Comparison of ENCODE assay signal across 8 cellular contexts in genomic region chr18:58863539-58864145, GRCh38. TPM values are rescaled to one million over a fixed set of nuclear protein-coding genes. Genes with fewer than 3 reads are reported as not detected.
DNase-seq lines count a peak whose midpoint lies in the region; ATAC-seq, FAIRE-seq and TF ChIP-seq lines count a peak whose summit lies in the region.

No MANE protein-coding gene starts in this region.

- no peak overlapping the region for H3K27ac Mint-ChIP-seq in activated CD8-positive, alpha-beta T cell treated with anti-CD3 and anti-CD28 coated beads for 36 hours
- peak overlapping the region in 5 of 6 donors; percentile 33 to 93 (median 89) for H3K27ac Mint-ChIP-seq in naive B cell
- peak overlapping the region; percentile 98 for H3K27ac Mint-ChIP-seq in type B pancreatic cell

- H3K4me1 Mint-ChIP-seq in activated CD8-positive, alpha-beta T cell treated with anti-CD3 and anti-CD28 coated beads for 36 hours (ENCODE audit: low read depth): peaks cover 8% of the 10 kb centered on the region
- H3K4me1 Mint-ChIP-seq in naive B cell (peaks cover 27 to 34% (median 33%) of the 10 kb centered on the region in 3 donors), type B pancreatic cell (ENCODE audit: unreplicated experiment) (peaks cover 75% of the 10 kb centered on the region)

- CTCF ChIA-PET in activated CD8-positive, alpha-beta T cell treated with anti-CD3 and anti-CD28 coated beads for 36 hours (lab: Charles Lee): no interaction called here

- POLR2A ChIA-PET in activated CD8-positive, alpha-beta T cell treated with anti-CD3 and anti-CD28 coated beads for 36 hours (lab: Charles Lee): interaction anchor here (1.4 kb wide), 1 partner anchor 15 kb away, joined by 3 read pairs; no protein-coding TSS in a partner anchor

- peak overlapping the region; percentile 38 for H3K4me3 Mint-ChIP-seq in activated CD8-positive, alpha-beta T cell treated with anti-CD3 and anti-CD28 coated beads for 36 hours
- H3K4me3 Mint-ChIP-seq in naive B cell: peak overlapping the region; percentile 75 to 90 (median 82)
- H3K4me3 Mint-ChIP-seq in type B pancreatic cell: peak overlapping the region; percentile 71

- peaks cover 64% of the 10 kb centered on the region for H3K27me3 Mint-ChIP-seq in activated CD8-positive, alpha-beta T cell treated with anti-CD3 and anti-CD28 coated beads for 36 hours
- H3K27me3 Mint-ChIP-seq in naive B cell: peaks cover 0 to 13% (median 3%) of the 10 kb centered on the region in 3 donors
- H3K27me3 Mint-ChIP-seq in type B pancreatic cell: no peaks in the 10 kb centered on the region

- no peaks in the 10 kb centered on the region for H3K36me3 Mint-ChIP-seq in activated CD8-positive, alpha-beta T cell treated with anti-CD3 and anti-CD28 coated beads for 36 hours (ENCODE audit: low read depth)
- peaks cover 21 to 31% of the 10 kb centered on the region in 2 donors for H3K36me3 Mint-ChIP-seq in naive B cell
- peaks cover 40% of the 10 kb centered on the region for H3K36me3 Mint-ChIP-seq in type B pancreatic cell

- peak in 2 of 4 donors; percentile 34 to 35 for TF ChIP-seq POLR2A in esophagus squamous epithelium (IDR thresholded peaks at IDR 0.05)

- TF ChIP-seq CTCF in activated CD8-positive, alpha-beta T cell treated with anti-CD3 and anti-CD28 coated beads for 36 hours (IDR thresholded peaks at IDR 0.05): no peak
- no peak for TF ChIP-seq CTCF in esophagus squamous epithelium (IDR thresholded peaks at IDR 0.05)
- TF ChIP-seq CTCF in type B pancreatic cell (conservative IDR thresholded peaks at IDR 0.05): no peak
- no peak for TF ChIP-seq CTCF in D721Med (IDR thresholded peaks at IDR 0.05; ENCODE audit: insufficient read depth, missing control alignments)

- H3K27ac ChIP-seq in esophagus squamous epithelium: peak overlapping the region; percentile 93 to 98 (median 95)

- peaks cover 4% of the 10 kb centered on the region for H3K9me3 Mint-ChIP-seq in activated CD8-positive, alpha-beta T cell treated with anti-CD3 and anti-CD28 coated beads for 36 hours
- H3K9me3 Mint-ChIP-seq in naive B cell: peaks cover 0 to 5% (median 0%) of the 10 kb centered on the region in 7 donors
- H3K9me3 Mint-ChIP-seq in type B pancreatic cell: no peaks in the 10 kb centered on the region

- ATAC-seq in activated CD8-positive, alpha-beta T cell treated with anti-CD3 and anti-CD28 coated beads for 36 hours: peak; percentile 37
- peak; percentile 74 for ATAC-seq in naive B cell (ENCODE audit: low read depth in 2 of 2)

- no peak for FAIRE-seq in HTR-8/SVneo (lab: Jason Lieb, UNC)
- no peak for FAIRE-seq in D721Med (lab: Jason Lieb, UNC)

- intact Hi-C loops in activated CD8-positive, alpha-beta T cell treated with anti-CD3 and anti-CD28 coated beads for 36 hours (cut with micrococcal nuclease): no loop called here
- intact Hi-C loops in esophagus squamous epithelium (cut with DNase I): no loop called here

- peak; percentile 80 for DNase-seq in NCI-H146 (lab: John Stamatoyannopoulos, UW)
- no peak for DNase-seq in NCI-H146 treated with DMSO at 0.1 percent for 48 hours (lab: John Stamatoyannopoulos, UW; ENCODE audit: unreplicated experiment)
- DNase-seq in HTR-8/SVneo (ENCODE audit: insufficient read length, low spot score): peak; percentile 19
- DNase-seq in activated CD8-positive, alpha-beta T cell treated with anti-CD3 and anti-CD28 coated beads for 36 hours: peak; percentile 31
- DNase-seq in esophagus squamous epithelium (lab: John Stamatoyannopoulos, UW): no peak
- peak; percentile 59 for DNase-seq in naive B cell
- DNase-seq in type B pancreatic cell (ENCODE audit: extremely low spot score, unreplicated experiment): peak; percentile 74
- DNase-seq in D721Med (ENCODE audit: insufficient read length, low spot score): no peak

- H3K4me1 ChIP-seq in esophagus squamous epithelium: peaks cover 21 to 90% (median 48%) of the 10 kb centered on the region in 3 donors

- H3K27me3 ChIP-seq in esophagus squamous epithelium: no peaks in the 10 kb centered on the region

- no peaks in the 10 kb centered on the region for H3K9me3 ChIP-seq in esophagus squamous epithelium

- peaks cover 0 to 25% (median 0%) of the 10 kb centered on the region in 3 donors for H3K36me3 ChIP-seq in esophagus squamous epithelium

- H3K4me3 ChIP-seq in esophagus squamous epithelium: peak overlapping the region; percentile 53 to 77 (median 64)

- 0% methylated on average over 2 of the region's 72 CpGs; no CpG with 5 or more reads in 1 of the 2 donors for WGBS in esophagus squamous epithelium, 2 donors

RNA-seq across cellular contexts. Expression of gene ZNF532, which starts 1.0 kb away (rescaled TPM):
- 1 to 10 TPM; 1.3 to 1.8 TPM for total RNA-seq in activated CD8-positive, alpha-beta T cell treated with anti-CD3 and anti-CD28 coated beads for 36 hours
- total RNA-seq in esophagus squamous epithelium (10 to 100 TPM; 30.7 to 52.3 (median 32.6) TPM), type B pancreatic cell (ENCODE audit: low replicate concordance) (80.0 and 137 TPM in 2 replicates)
- 10 to 100 TPM in 3 of 6 donors, 1 to 10 TPM in 3; 4.5 to 13.4 (median 8.9) TPM for polyA plus RNA-seq in naive B cell (ENCODE audit: low read depth in 6 of 6)

Comparison
In these comparisons a context has a peak if more than half of its experiments do, and no peak if none do; other contexts are left out.
1. DNase-seq: peak in NCI-H146 (single experiment), HTR-8/SVneo (single experiment), activated CD8-positive, alpha-beta T cell treated with anti-CD3 and anti-CD28 coated beads for 36 hours (single experiment), naive B cell (single experiment) and type B pancreatic cell (single experiment); none in NCI-H146 treated with DMSO at 0.1 percent for 48 hours (single experiment), esophagus squamous epithelium (single experiment) and D721Med (single experiment).
2. RNA of gene ZNF532, which starts 1.0 kb away (total RNA-seq): 80.0 to 137 TPM in type B pancreatic cell and 30.7 to 52.3 TPM in esophagus squamous epithelium; 1.3 to 1.8 TPM in activated CD8-positive, alpha-beta T cell treated with anti-CD3 and anti-CD28 coated beads for 36 hours; every median in the first group is over 10 times any median in the second.
3. Peak in every context shown above with its lines, with median percentiles within 50 percentile points of each other: H3K4me3 Mint-ChIP-seq.